8 cellular contexts compared by ENCODE assay signal in the genomic region with DNA sequence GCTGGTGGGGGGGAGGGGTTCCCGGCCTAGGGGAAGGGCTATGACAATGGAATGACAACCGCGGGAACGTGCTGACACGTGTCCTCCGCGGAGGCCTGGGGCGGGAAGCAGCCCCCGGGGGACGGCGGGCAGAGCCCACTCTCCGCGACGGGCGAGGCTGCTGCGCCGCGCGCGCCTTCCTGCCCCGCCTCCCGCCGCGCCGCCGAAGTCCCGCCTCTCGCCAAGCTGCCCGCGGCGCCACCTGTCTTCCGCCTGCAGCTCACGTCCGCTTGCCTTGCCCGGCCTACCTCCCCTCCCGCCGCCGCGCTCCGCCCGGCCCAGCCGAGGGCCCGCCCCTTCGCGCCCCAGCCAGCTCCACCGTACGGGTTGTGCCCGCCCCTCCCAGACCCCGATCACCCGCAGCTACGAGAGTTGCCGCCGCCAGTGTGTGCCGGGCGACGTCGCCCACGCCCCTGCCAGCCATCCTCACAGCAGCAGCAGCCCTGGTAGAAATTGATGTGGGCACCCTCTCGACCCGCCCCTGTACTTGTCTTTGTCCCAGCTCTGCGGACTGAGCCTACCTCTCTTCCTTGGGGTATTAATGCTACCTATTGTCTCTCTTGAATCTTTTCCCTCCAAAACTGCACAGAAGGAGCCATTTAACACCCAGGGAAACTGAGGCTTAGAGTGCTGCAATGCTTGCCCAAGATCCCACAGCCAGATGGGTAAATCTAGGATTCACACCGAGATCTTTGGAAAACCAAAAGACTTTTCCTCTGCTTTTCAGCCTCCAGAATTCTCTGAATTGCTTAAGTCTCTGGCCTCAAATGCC. TPM values are rescaled to one million over a fixed set of nuclear protein-coding genes. Genes with fewer than 3 reads are reported as not detected.
A peak's percentile ranks its signal among the peaks of the same experiment; 100 is the strongest.
DNase-seq lines count a peak whose midpoint lies in the region; ATAC-seq and TF ChIP-seq lines count a peak whose summit lies in the region.

A gene with protein sequence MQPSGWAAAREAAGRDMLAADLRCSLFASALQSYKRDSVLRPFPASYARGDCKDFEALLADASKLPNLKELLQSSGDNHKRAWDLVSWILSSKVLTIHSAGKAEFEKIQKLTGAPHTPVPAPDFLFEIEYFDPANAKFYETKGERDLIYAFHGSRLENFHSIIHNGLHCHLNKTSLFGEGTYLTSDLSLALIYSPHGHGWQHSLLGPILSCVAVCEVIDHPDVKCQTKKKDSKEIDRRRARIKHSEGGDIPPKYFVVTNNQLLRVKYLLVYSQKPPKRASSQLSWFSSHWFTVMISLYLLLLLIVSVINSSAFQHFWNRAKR (minus strand): TSS at position 180 of the 811 bp plus-strand sequence. CDS start 457 bp downstream, outside the sequence.

- H3K9me3 ChIP-seq in right lobe of liver = no peaks in the 10 kb centered on the region

- WGBS in right lobe of liver (ENCODE audit: insufficient coverage, low coverage, low lambda C conversion rate, missing lambda C conversion rate) = 7% methylated on average over 15 of the region's 62 CpGs

- H3K27ac ChIP-seq in right lobe of liver = peak within 1 kb of the TSS; percentile 82 to 96 (median 94)

- H3K36me3 ChIP-seq in right lobe of liver = no peaks in the 10 kb centered on the region

- intact Hi-C loops in right lobe of liver (cut with DNase I) = no loop called here

- no peaks in the 10 kb centered on the region for H3K27me3 ChIP-seq in right lobe of liver

- peak; percentile 85 for TF ChIP-seq POLR2A in right lobe of liver (IDR thresholded peaks at IDR 0.05)

- peaks cover 0 to 16% (median 4%) of the 10 kb centered on the region in 4 donors for H3K4me1 ChIP-seq in right lobe of liver

- ATAC-seq in GM19395 (IDR thresholded peaks at IDR 0.05; ENCODE audit: unreplicated experiment) (peak; percentile 90), HG03521 (IDR thresholded peaks at IDR 0.05; ENCODE audit: unreplicated experiment) (peak; percentile 91), right lobe of liver (peak; percentile 90 to 95 (median 93))

- TF ChIP-seq CTCF in right lobe of liver (IDR thresholded peaks at IDR 0.05) = peak; percentile 55 to 75 (median 72)

- H3K4me3 ChIP-seq in right lobe of liver = peak within 1 kb of the TSS; percentile 55 to 85 (median 74)

- DNase-seq in CD1c-positive myeloid dendritic cell (ENCODE audit: extremely low spot score) = peak; percentile 89
- peak; percentile 93 for DNase-seq in NCI-H748 (lab: John Stamatoyannopoulos, UW; ENCODE audit: unreplicated experiment)
- peak; percentile 89 for DNase-seq in activated CD4-positive, alpha-beta T cell treated with anti-CD3 and anti-CD28 coated beads, Interleukin-2, amount 50 U/mL, for 1 hour
- DNase-seq in dedifferentiated amniotic fluid mesenchymal stem cell (ENCODE audit: extremely low spot score) = peak; percentile 64
- peak; percentile 96 to 97 (median 96) for DNase-seq in right lobe of liver
- peak; percentile 90 to 93 for DNase-seq in stimulated activated CD4-positive, alpha-beta T cell treated with anti-CD3 and anti-CD28 coated beads, Interleukin-4, amount 100 ng/mL, for 4 hours

RNA-seq across cellular contexts. Expression of the gene that starts here (rescaled TPM):
- 10 to 100 TPM in 1 of 6 experiments, 1 to 10 TPM in 5; 6.9 to 11.3 (median 8.5) TPM for total RNA-seq in right lobe of liver

Comparison
In these comparisons a context has a peak if more than half of its experiments do, and no peak if none do; other contexts are left out.
1. Peak in every context shown above with its lines: DNase-seq, ATAC-seq, H3K4me3 ChIP-seq and H3K27ac ChIP-seq.